ENCODE assay signal across 8 cellular contexts in genomic region chr19:36849701-36850645, GRCh38. TPM values are rescaled to one million over a fixed set of nuclear protein-coding genes. Genes with fewer than 3 reads are reported as not detected.
A peak's percentile ranks its signal among the peaks of the same experiment; 100 is the strongest.
DNase-seq lines count a peak whose midpoint lies in the region; ATAC-seq and TF ChIP-seq lines count a peak whose summit lies in the region.

No MANE protein-coding gene starts in this region.

- TF ChIP-seq CTCF in GM12875 (IDR thresholded peaks at IDR 0.05; ENCODE audit: borderline replicate concordance, insufficient read depth, low read depth, low read length) (no peak), right atrium auricular region (IDR thresholded peaks at IDR 0.05) (no peak), psoas muscle (IDR thresholded peaks at IDR 0.05) (no peak)

- peak; percentile 92 for DNase-seq in NCI-H146 (lab: John Stamatoyannopoulos, UW)
- DNase-seq in T-helper 17 cell: peak; percentile 75 to 80 (median 78)
- peak; percentile 42 to 94 (median 85) for DNase-seq in anterior cingulate cortex (lab: John Stamatoyannopoulos, UW)
- peak; percentile 91 for DNase-seq in right atrium auricular region (ENCODE audit: low spot score)
- peak; percentile 92 to 95 for DNase-seq in psoas muscle

- no peaks in the 10 kb centered on the region for H3K27me3 Mint-ChIP-seq in T-helper 17 cell

- H3K9me3 ChIP-seq in T-helper 17 cell (ENCODE audit: control insufficient read depth, low read length, poor library complexity, severe bottlenecking): no peaks in the 10 kb centered on the region
- H3K9me3 ChIP-seq in right atrium auricular region: peaks cover 0 to 6% of the 10 kb centered on the region in 2 donors
- H3K9me3 ChIP-seq in psoas muscle: peaks cover 34% of the 10 kb centered on the region

- H3K27ac Mint-ChIP-seq in T-helper 17 cell: no peak overlapping the region

- no peaks in the 10 kb centered on the region for H3K36me3 Mint-ChIP-seq in T-helper 17 cell (ENCODE audit: low read depth)

- H3K4me3 ChIP-seq in GM12875 (ENCODE audit: low read depth, low read length) (peak overlapping the region; percentile 80), right atrium auricular region (peak overlapping the region; percentile 66 to 91), psoas muscle (peak overlapping the region; percentile 99), urinary bladder (ENCODE audit: low read depth, low read length) (peak overlapping the region; percentile 78)

- H3K4me1 ChIP-seq in right atrium auricular region (peaks cover 0 to 16% of the 10 kb centered on the region in 2 donors), psoas muscle (peaks cover 13% of the 10 kb centered on the region), urinary bladder (ENCODE audit: insufficient read depth) (no peaks in the 10 kb centered on the region)

- H3K36me3 ChIP-seq in right atrium auricular region: no peaks in the 10 kb centered on the region
- H3K36me3 ChIP-seq in psoas muscle (ENCODE audit: insufficient read depth in 1 of 2, low read depth in 1 of 2): peaks cover 0 to 18% of the 10 kb centered on the region in 2 donors
- no peaks in the 10 kb centered on the region for H3K36me3 ChIP-seq in urinary bladder (ENCODE audit: insufficient read depth)

- intact Hi-C loops in psoas muscle (cut with DNase I): loop anchor here (1.0 to 10.0 kb wide), 3 partner anchors 12 to 165 kb away; partner anchors contain the start of genes ZNF568 (in 2 of the 2), ZNF829 (in 2 of the 2), ZNF567 (in 1 of the 2) and ZNF790 (in 1 of the 2)

- no peak overlapping the region for H3K4me3 Mint-ChIP-seq in T-helper 17 cell

- 0 to 1% (median 1%) methylated on average over 37 of the region's 37 CpGs for WGBS in psoas muscle, 3 donors
- WGBS in urinary bladder: under 1% methylated on average over 37 of the region's 37 CpGs

- H3K27ac ChIP-seq in right atrium auricular region (peak overlapping the region; percentile 87 to 89), psoas muscle (peak overlapping the region; percentile 93), urinary bladder (ENCODE audit: low read depth) (peak overlapping the region; percentile 87)

- ATAC-seq in HG02678 (IDR thresholded peaks at IDR 0.05; ENCODE audit: unreplicated experiment) (peak; percentile 87), T-helper 17 cell (peak; percentile 90), psoas muscle (peak; percentile 98)

- peaks cover 2% of the 10 kb centered on the region for H3K4me1 Mint-ChIP-seq in T-helper 17 cell

- no peaks in the 10 kb centered on the region for H3K27me3 ChIP-seq in right atrium auricular region
- H3K27me3 ChIP-seq in psoas muscle (ENCODE audit: insufficient read depth in 3 of 3, low read length in 2 of 3): no peaks in the 10 kb centered on the region

RNA-seq across cellular contexts. Expression of gene ZNF345, which starts 0.7 kb away (rescaled TPM):
- total RNA-seq in T-helper 17 cell (1 to 10 TPM; 8.2 to 8.4 TPM), right atrium auricular region (under 1 TPM; 0.85 to 0.98 TPM), psoas muscle (1 to 10 TPM in 3 of 4 donors, under 1 TPM in 1; 0.76 to 2.3 (median 1.5) TPM), urinary bladder (16.2 TPM)
- polyA plus RNA-seq in psoas muscle (1 to 10 TPM in 2 of 3 donors, under 1 TPM in 1; 0.42 to 2.2 (median 1.1) TPM), urinary bladder (4.4 TPM)

RNA-seq across cellular contexts. Expression of gene ZNF790, which starts 11.8 kb away (rescaled TPM):
- total RNA-seq in T-helper 17 cell (1 to 10 TPM; 2.6 to 4.5 TPM), right atrium auricular region (1 to 10 TPM; 4.4 to 6.0 TPM), psoas muscle (1 to 10 TPM; 2.5 to 5.1 (median 4.5) TPM), urinary bladder (20.1 TPM)
- polyA plus RNA-seq in psoas muscle (1 to 10 TPM; 1.4 to 7.5 (median 1.7) TPM), urinary bladder (4.1 TPM)

Comparison
In these comparisons a context has a peak if more than half of its experiments do, and no peak if none do; other contexts are left out.
1. Peak in every context shown above with its lines: DNase-seq, ATAC-seq, H3K4me3 ChIP-seq and H3K27ac ChIP-seq.